In genomic region chr21:37636152-37636860, GRCh38 we compare ENCODE assay signal across 11 cellular contexts.
DNase-seq lines count a peak whose midpoint lies in the region; TF ChIP-seq lines count a peak whose summit lies in the region.
"Had no signal": no experiment of that assay in that cellular context is flagged by ENCODE, and none has a peak within 500 bp of the region (broad histone marks: within the 10 kb centered on the region; RNA-seq: fewer than 3 reads in every experiment).

No MANE protein-coding gene starts in this region.

- H3K27ac ChIP-seq in brain microvascular endothelial cell (peak overlapping the region; percentile 44), transverse colon (peak overlapping the region in 1 of 4 donors; percentile 1), right atrium auricular region (no peak overlapping the region)
- H3K27ac ChIP-seq: upper lobe of left lung had no signal

- TF ChIP-seq EP300 in transverse colon (IDR thresholded peaks at IDR 0.05; ENCODE audit: low read depth), result peak; percentile 73

- TF ChIP-seq CTCF in brain microvascular endothelial cell (IDR thresholded peaks at IDR 0.05; ENCODE audit: low read depth, low read length, missing control alignments), result no peak
- TF ChIP-seq CTCF in transverse colon (IDR thresholded peaks at IDR 0.05), result no peak
- no peak for TF ChIP-seq CTCF in right atrium auricular region (IDR thresholded peaks at IDR 0.05)

- H3K27me3 ChIP-seq in brain microvascular endothelial cell (replicated peaks), result no peaks in the 10 kb centered on the region
- peaks cover 16% of the 10 kb centered on the region for H3K27me3 ChIP-seq in transverse colon
- H3K27me3 ChIP-seq in right atrium auricular region, result no peaks in the 10 kb centered on the region
- H3K27me3 ChIP-seq: upper lobe of left lung had no signal

- TF ChIP-seq POLR2A in transverse colon (IDR thresholded peaks at IDR 0.05), result no peak

- WGBS in transverse colon (ENCODE audit: low coverage in 1 of 2), 2 donors, result 85 to 92% methylated on average over 8 of the region's 8 CpGs

- DNase-seq in HPDE6-E6E7 (ENCODE audit: extremely low spot score) (peak; percentile 65), brain microvascular endothelial cell (peak; percentile 83), hepatic stellate cell (ENCODE audit: low spot score) (peak; percentile 92), transverse colon (no peak), NCI-H446 treated with DMSO at 0.1 percent for 48 hours (lab: John Stamatoyannopoulos, UW) (no peak), right atrium auricular region (ENCODE audit: low spot score) (no peak), Ammon's horn (ENCODE audit: low spot score) (no peak)
- DNase-seq: activated CD8-positive, alpha-beta T cell treated with anti-CD3 and anti-CD28 coated beads for 36 hours; DMS79 treated with DMSO at 0.1 percent for 48 hours; NCI-H1417 treated with DMSO at 0.1 percent for 48 hours; upper lobe of left lung had no signal

- H3K9me3 ChIP-seq in transverse colon (no peaks in the 10 kb centered on the region), right atrium auricular region (no peaks in the 10 kb centered on the region)
- H3K9me3 ChIP-seq: upper lobe of left lung had no signal

- in situ Hi-C loops in brain microvascular endothelial cell (cut with HindIII; ENCODE audit: low pct_ligation_motif_present, low sequenced_read_pairs) (no loop called here), transverse colon (cut with MboI; ENCODE audit: low pct_ligation_motif_present in 1 of 4, low pct_unique_long_range_greater_than_20kb in 1 of 4, low sequenced_read_pairs in 3 of 4) (no loop called here)

- H3K36me3 ChIP-seq in brain microvascular endothelial cell (replicated peaks) (no peaks in the 10 kb centered on the region), transverse colon (no peaks in the 10 kb centered on the region), right atrium auricular region (no peaks in the 10 kb centered on the region)
- H3K36me3 ChIP-seq: upper lobe of left lung had no signal

- no peaks in the 10 kb centered on the region for H3K4me1 ChIP-seq in transverse colon
- no peaks in the 10 kb centered on the region for H3K4me1 ChIP-seq in right atrium auricular region

- H3K4me3 ChIP-seq in brain microvascular endothelial cell (ENCODE audit: low read depth, low read length), result no peak overlapping the region
- H3K4me3 ChIP-seq in transverse colon, result no peak overlapping the region
- H3K4me3 ChIP-seq in right atrium auricular region, result no peak overlapping the region
- H3K4me3 ChIP-seq: upper lobe of left lung had no signal

- intact Hi-C loops in transverse colon (cut with DNase I; ENCODE audit: low total_unique reads), result no loop called here

Comparison
In these comparisons a context has a peak if more than half of its experiments do, and no peak if none do; other contexts are left out.
1. DNase-seq: peak in HPDE6-E6E7 (single experiment), brain microvascular endothelial cell (single experiment) and hepatic stellate cell (single experiment); none in transverse colon (single experiment), NCI-H446 treated with DMSO at 0.1 percent for 48 hours (single experiment), right atrium auricular region (single experiment) and Ammon's horn (single experiment).